In genomic region chr10:130409346-130409745, GRCh38 we compare ENCODE assay signal across 24 cellular contexts.
DNase-seq lines count a peak whose midpoint lies in the region; ATAC-seq and TF ChIP-seq lines count a peak whose summit lies in the region.
"Had no signal": no experiment of that assay in that cellular context is flagged by ENCODE, and none has a peak within 500 bp of the region (broad histone marks: within the 10 kb centered on the region; RNA-seq: fewer than 3 reads in every experiment).

No MANE protein-coding gene starts in this region.

- H3K4me3 ChIP-seq in esophagus muscularis mucosa: no peak overlapping the region
- H3K4me3 ChIP-seq: BLaER1 had no signal

- CTCF ChIA-PET in activated naive CD4-positive, alpha-beta T cell treated with anti-CD3 and anti-CD28 coated beads, Interleukin-2, amount 10 ng/mL, durations not matched to agents 7 days and 5 days (lab: Charles Lee): no interaction called here
- CTCF ChIA-PET in activated CD4-positive, alpha-beta T cell treated with anti-CD3 and anti-CD28 coated beads for 36 hours (lab: Charles Lee): no interaction called here

- ATAC-seq in sciatic nerve: no peak
- ATAC-seq in activated CD4-positive, alpha-beta T cell treated with anti-CD3 and anti-CD28 coated beads for 36 hours: no peak

- H3K4me3 Mint-ChIP-seq in activated naive CD4-positive, alpha-beta T cell treated with anti-CD3 and anti-CD28 coated beads, Interleukin-2, amount 10 ng/mL, durations not matched to agents 7 days and 5 days: no peak overlapping the region
- H3K4me3 Mint-ChIP-seq in activated CD4-positive, alpha-beta T cell treated with anti-CD3 and anti-CD28 coated beads for 36 hours: no peak overlapping the region
- H3K4me3 Mint-ChIP-seq: CD4-positive, CD25-positive, alpha-beta regulatory T cell had no signal

- POLR2A ChIA-PET in activated CD4-positive, alpha-beta T cell treated with anti-CD3 and anti-CD28 coated beads for 36 hours (lab: Charles Lee): no interaction called here

- intact Hi-C loops in esophagus muscularis mucosa (cut with DNase I): no loop called here
- intact Hi-C loops in sciatic nerve (cut with DNase I): no loop called here
- intact Hi-C loops in activated CD4-positive, alpha-beta T cell treated with anti-CD3 and anti-CD28 coated beads for 36 hours (cut with DNase I, micrococcal nuclease): no loop called here

- TF ChIP-seq POLR2A in esophagus muscularis mucosa (IDR thresholded peaks at IDR 0.05; ENCODE audit: low read depth): no peak

- H3K36me3 Mint-ChIP-seq in activated naive CD4-positive, alpha-beta T cell treated with anti-CD3 and anti-CD28 coated beads, Interleukin-2, amount 10 ng/mL, durations not matched to agents 7 days and 5 days: no peaks in the 10 kb centered on the region
- no peaks in the 10 kb centered on the region for H3K36me3 Mint-ChIP-seq in activated CD4-positive, alpha-beta T cell treated with anti-CD3 and anti-CD28 coated beads for 36 hours (ENCODE audit: low read depth)
- H3K36me3 Mint-ChIP-seq: CD4-positive, CD25-positive, alpha-beta regulatory T cell had no signal

- H3K4me1 ChIP-seq in esophagus muscularis mucosa: no peaks in the 10 kb centered on the region

- no peak for TF ChIP-seq EP300 in esophagus muscularis mucosa (IDR thresholded peaks at IDR 0.05)

- TF ChIP-seq CTCF in esophagus muscularis mucosa (IDR thresholded peaks at IDR 0.05): no peak

- peak; percentile 8 for DNase-seq in activated CD8-positive, alpha-beta memory T cell treated with anti-CD3 and anti-CD28 coated beads, Interleukin-2, amount 50 U/mL, for 48 hours
- DNase-seq in activated CD8-positive, alpha-beta memory T cell treated with anti-CD3 and anti-CD28 coated beads, Interleukin-2, amount 50 U/mL, for 4 hours: no peak
- peak; percentile 84 for DNase-seq in esophagus muscularis mucosa (ENCODE audit: extremely low spot score)
- DNase-seq in mesenteric fat pad (ENCODE audit: low spot score): peak; percentile 30
- peak; percentile 13 for DNase-seq in sciatic nerve (ENCODE audit: low spot score)
- DNase-seq in activated naive CD4-positive, alpha-beta T cell treated with anti-CD3 and anti-CD28 coated beads, Interleukin-2, amount 10 ng/mL, durations not matched to agents 7 days and 5 days: no peak
- DNase-seq in HuH-7 (ENCODE audit: low spot score): no peak
- no peak for DNase-seq in activated CD4-positive, alpha-beta T cell treated with anti-CD3 and anti-CD28 coated beads for 36 hours
- DNase-seq: CD4-positive, CD25-positive, alpha-beta regulatory T cell; DMS53; GOT3; HCEC 1CT; KBM-7; MV-4-11; NCI-H1105; NCI-H1436 treated with DMSO at 0.1 percent for 48 hours; NCI-H187 treated with DMSO at 0.1 percent for 48 hours; NCI-H446 treated with DMSO at 0.1 percent for 48 hours; NCI-H526; NCI-H82; NK-92 treated with Interleukin-12 subunit alpha and Interleukin-12 subunit beta, amount 100 ng/mL, for 24 hours; RPMI8226; SHP77 had no signal

- H3K9me3 ChIP-seq in esophagus muscularis mucosa: no peaks in the 10 kb centered on the region
- H3K9me3 ChIP-seq: BLaER1 had no signal

- H3K27ac Mint-ChIP-seq in activated naive CD4-positive, alpha-beta T cell treated with anti-CD3 and anti-CD28 coated beads, Interleukin-2, amount 10 ng/mL, durations not matched to agents 7 days and 5 days: no peak overlapping the region
- no peak overlapping the region for H3K27ac Mint-ChIP-seq in activated CD4-positive, alpha-beta T cell treated with anti-CD3 and anti-CD28 coated beads for 36 hours
- H3K27ac Mint-ChIP-seq: CD4-positive, CD25-positive, alpha-beta regulatory T cell had no signal

- no peaks in the 10 kb centered on the region for H3K27me3 ChIP-seq in esophagus muscularis mucosa
- H3K27me3 ChIP-seq: BLaER1 had no signal

- no peak overlapping the region for H3K27ac ChIP-seq in esophagus muscularis mucosa (replicated peaks in 1 of 4)
- H3K27ac ChIP-seq: BLaER1 had no signal

- no peaks in the 10 kb centered on the region for H3K36me3 ChIP-seq in esophagus muscularis mucosa
- H3K36me3 ChIP-seq: BLaER1 had no signal

- H3K4me1 Mint-ChIP-seq in activated naive CD4-positive, alpha-beta T cell treated with anti-CD3 and anti-CD28 coated beads, Interleukin-2, amount 10 ng/mL, durations not matched to agents 7 days and 5 days: no peaks in the 10 kb centered on the region
- H3K4me1 Mint-ChIP-seq in activated CD4-positive, alpha-beta T cell treated with anti-CD3 and anti-CD28 coated beads for 36 hours: no peaks in the 10 kb centered on the region
- H3K4me1 Mint-ChIP-seq: CD4-positive, CD25-positive, alpha-beta regulatory T cell had no signal

- 65% methylated on average over 8 of the region's 9 CpGs for WGBS in esophagus muscularis mucosa

- H3K9me3 Mint-ChIP-seq in activated naive CD4-positive, alpha-beta T cell treated with anti-CD3 and anti-CD28 coated beads, Interleukin-2, amount 10 ng/mL, durations not matched to agents 7 days and 5 days: peaks cover 2% of the 10 kb centered on the region
- H3K9me3 Mint-ChIP-seq in activated CD4-positive, alpha-beta T cell treated with anti-CD3 and anti-CD28 coated beads for 36 hours (ENCODE audit: low read depth): no peaks in the 10 kb centered on the region

- H3K27me3 Mint-ChIP-seq in activated naive CD4-positive, alpha-beta T cell treated with anti-CD3 and anti-CD28 coated beads, Interleukin-2, amount 10 ng/mL, durations not matched to agents 7 days and 5 days: peaks cover under 1% of the 10 kb centered on the region
- peaks cover 9% of the 10 kb centered on the region for H3K27me3 Mint-ChIP-seq in activated CD4-positive, alpha-beta T cell treated with anti-CD3 and anti-CD28 coated beads for 36 hours
- H3K27me3 Mint-ChIP-seq: CD4-positive, CD25-positive, alpha-beta regulatory T cell had no signal

Comparison
In these comparisons a context has a peak if more than half of its experiments do, and no peak if none do; other contexts are left out.
1. DNase-seq: peak in activated CD8-positive, alpha-beta memory T cell treated with anti-CD3 and anti-CD28 coated beads, Interleukin-2, amount 50 U/mL, for 48 hours (single experiment), esophagus muscularis mucosa (single experiment), mesenteric fat pad (single experiment) and sciatic nerve (single experiment); none in activated CD8-positive, alpha-beta memory T cell treated with anti-CD3 and anti-CD28 coated beads, Interleukin-2, amount 50 U/mL, for 4 hours (single experiment), activated naive CD4-positive, alpha-beta T cell treated with anti-CD3 and anti-CD28 coated beads, Interleukin-2, amount 10 ng/mL, durations not matched to agents 7 days and 5 days (single experiment), HuH-7 (single experiment) and activated CD4-positive, alpha-beta T cell treated with anti-CD3 and anti-CD28 coated beads for 36 hours (single experiment).